18 cellular contexts compared by ENCODE assay signal in the genomic region with DNA sequence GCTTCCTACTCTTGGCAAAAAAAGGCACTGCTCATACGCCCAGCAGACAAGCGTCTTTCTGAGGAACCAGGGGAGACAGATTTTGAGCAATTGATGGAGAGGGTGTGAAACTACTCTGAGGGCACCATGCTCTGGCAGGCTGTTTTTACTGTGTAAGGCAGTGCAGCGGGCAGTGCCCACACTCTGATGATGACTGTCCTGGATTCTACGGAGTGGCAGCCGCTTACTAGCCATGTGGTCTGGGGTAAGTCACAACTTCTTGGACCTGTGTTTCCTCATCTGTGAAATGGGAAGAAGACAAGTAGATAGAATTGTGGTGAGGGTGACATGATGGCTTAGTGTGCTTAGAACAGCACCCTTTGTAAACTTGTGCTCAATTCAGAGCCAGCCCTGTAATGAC. TPM values are rescaled to one million over a fixed set of nuclear protein-coding genes. Genes with fewer than 3 reads are reported as not detected.
DNase-seq lines count a peak whose midpoint lies in the region; ATAC-seq and TF ChIP-seq lines count a peak whose summit lies in the region.
"Had no signal": no experiment of that assay in that cellular context is flagged by ENCODE, and none has a peak within 500 bp of the region (broad histone marks: within the 10 kb centered on the region; RNA-seq: fewer than 3 reads in every experiment).

No MANE protein-coding gene starts in this region.

- H3K23ac ChIP-seq in IMR-90 (ENCODE audit: low read depth, low read length): no peak overlapping the region

- H2BK120ac ChIP-seq in IMR-90 (ENCODE audit: low read depth, low read length): no peak overlapping the region

- no peak for ATAC-seq in IMR-90 (ENCODE audit: low read depth)
- ATAC-seq in activated T-helper 17 cell treated with anti-CD3 and anti-CD28 coated beads, Interleukin-2, amount 50 U/mL, for 72 hours (replicated peaks): no peak
- no peak for ATAC-seq in aorta (ENCODE audit: low FRiP score)
- ATAC-seq: A549, PC-3 had no signal

- no CpG with 5 or more reads among the region's 5 CpGs for WGBS in IMR-90 (ENCODE audit: extremely low coverage in 2 of 2, insufficient read length in 1 of 2), 2 experiments
- 86 to 95% methylated on average over 5 of the region's 5 CpGs for WGBS in aorta, 2 donors

- peaks cover 60% of the 10 kb centered on the region for H3K4me1 Mint-ChIP-seq in glutamatergic neuron (ENCODE audit: low read depth, unreplicated experiment)
- peaks cover 19% of the 10 kb centered on the region for H3K4me1 Mint-ChIP-seq in progenitor cell of endocrine pancreas (ENCODE audit: low read depth)
- H3K4me1 Mint-ChIP-seq in activated T-helper 17 cell treated with anti-CD3 and anti-CD28 coated beads, Interleukin-2, amount 50 U/mL, for 72 hours: no peaks in the 10 kb centered on the region

- H3K79me1 ChIP-seq in IMR-90 (ENCODE audit: low read depth in 1 of 2, low read length in 2 of 2): peaks cover 0 to 11% of the 10 kb centered on the region in 2 experiments; a peak in 1 of 4 replicates

- no peak overlapping the region for H3K4me3 Mint-ChIP-seq in glutamatergic neuron (ENCODE audit: unreplicated experiment)
- H3K4me3 Mint-ChIP-seq in progenitor cell of endocrine pancreas (ENCODE audit: low read depth): no peak overlapping the region
- H3K4me3 Mint-ChIP-seq in activated T-helper 17 cell treated with anti-CD3 and anti-CD28 coated beads, Interleukin-2, amount 50 U/mL, for 72 hours: no peak overlapping the region

- no peak overlapping the region for H4K5ac ChIP-seq in IMR-90 (ENCODE audit: low read depth, low read length)

- H3K14ac ChIP-seq in IMR-90 (replicated peaks; ENCODE audit: low read depth, low read length): 0 out of 2 replicates have a peak overlapping the region, but pooled peaks have one; percentile 0

- H3K9ac ChIP-seq in BLaER1: no peak overlapping the region
- no peak overlapping the region for H3K9ac ChIP-seq in IMR-90 (ENCODE audit: low read depth, low read length)

- peak overlapping the region; percentile 85 for H3K27ac ChIP-seq in BLaER1
- no peak overlapping the region for H3K27ac ChIP-seq in IMR-90 (ENCODE audit: insufficient read depth, low read length)
- H3K27ac ChIP-seq in aorta (ENCODE audit: low read depth in 1 of 2, low read length in 2 of 2): no peak overlapping the region
- H3K27ac ChIP-seq: A549, C4-2B, RWPE1 had no signal

- no peak for TF ChIP-seq RAD21 in IMR-90 (IDR thresholded peaks at IDR 0.05; ENCODE audit: low read length)

- H3K27me3 ChIP-seq in BLaER1 (no peaks in the 10 kb centered on the region), IMR-90 (ENCODE audit: control insufficient read depth, insufficient read depth, low read length) (no peaks in the 10 kb centered on the region), aorta (ENCODE audit: control insufficient read depth in 1 of 2, insufficient read depth in 2 of 2, low read length in 1 of 2) (no peaks in the 10 kb centered on the region)

- no peak overlapping the region for H2BK15ac ChIP-seq in IMR-90 (ENCODE audit: low read depth, low read length)

- H3K27me3 Mint-ChIP-seq in glutamatergic neuron (ENCODE audit: unreplicated experiment): peaks cover 6% of the 10 kb centered on the region
- H3K27me3 Mint-ChIP-seq in progenitor cell of endocrine pancreas: no peaks in the 10 kb centered on the region
- H3K27me3 Mint-ChIP-seq in activated T-helper 17 cell treated with anti-CD3 and anti-CD28 coated beads, Interleukin-2, amount 50 U/mL, for 72 hours: peaks cover 12% of the 10 kb centered on the region

- peak overlapping the region; percentile 37; the same call in 1 of the 2 replicates for H3K18ac ChIP-seq in IMR-90 (ENCODE audit: low read depth, low read length)

- no peaks in the 10 kb centered on the region for H3K9me3 ChIP-seq in BLaER1
- no peaks in the 10 kb centered on the region for H3K9me3 ChIP-seq in IMR-90 (ENCODE audit: control insufficient read depth, insufficient read depth, low read length)
- H3K9me3 ChIP-seq in aorta (ENCODE audit: control insufficient read depth, low read length): no peaks in the 10 kb centered on the region
- H3K9me3 ChIP-seq: A549 had no signal

- TF ChIP-seq POLR2A in IMR-90 (IDR thresholded peaks at IDR 0.05; ENCODE audit: low read depth, low read length): no peak

- peaks cover 13% of the 10 kb centered on the region for H3K9me1 ChIP-seq in IMR-90 (ENCODE audit: insufficient read depth, low read length)

- in situ Hi-C loops in IMR-90 (cut with MboI; ENCODE audit: low sequenced_read_pairs): no loop called here

- intact Hi-C loops in IMR-90 (cut with micrococcal nuclease): no loop called here
- intact Hi-C loops in aorta (cut with DNase I): no loop called here

- peaks cover 8% of the 10 kb centered on the region for H3K36me3 Mint-ChIP-seq in glutamatergic neuron (ENCODE audit: unreplicated experiment)
- H3K36me3 Mint-ChIP-seq in progenitor cell of endocrine pancreas (ENCODE audit: insufficient read depth): peaks cover 7% of the 10 kb centered on the region
- H3K36me3 Mint-ChIP-seq in activated T-helper 17 cell treated with anti-CD3 and anti-CD28 coated beads, Interleukin-2, amount 50 U/mL, for 72 hours (ENCODE audit: low read depth): no peaks in the 10 kb centered on the region

- POLR2A ChIA-PET in IMR-90 (lab: Charles Lee; ENCODE audit: unreplicated experiment): no interaction called here

- H4K8ac ChIP-seq in IMR-90 (ENCODE audit: low read depth in 2 of 2, low read length in 2 of 2): no peak overlapping the region; a peak in 1 of 4 replicates

- H2AK5ac ChIP-seq in IMR-90 (ENCODE audit: low read depth, low read length): peak overlapping the region; percentile 35; the same call in 1 of the 2 replicates

- no peaks in the 10 kb centered on the region for H3K36me3 ChIP-seq in BLaER1
- H3K36me3 ChIP-seq in IMR-90 (ENCODE audit: control insufficient read depth, insufficient read depth, low read length): 0 out of 2 replicates have a peak, but pooled peaks cover 2% of the 10 kb centered on the region
- H3K36me3 ChIP-seq in aorta (ENCODE audit: control insufficient read depth in 1 of 2, insufficient read depth in 2 of 2, low read length in 1 of 2): no peaks in the 10 kb centered on the region

- no peak overlapping the region for H2AK9ac ChIP-seq in IMR-90 (replicated peaks; ENCODE audit: low read depth, low read length, poor library complexity)

- H4K91ac ChIP-seq in IMR-90 (ENCODE audit: insufficient read depth, low read depth, low read length): no peak overlapping the region

- peaks cover 100% of the 10 kb centered on the region for H3K4me1 ChIP-seq in BLaER1
- peaks cover 15% of the 10 kb centered on the region for H3K4me1 ChIP-seq in IMR-90 (ENCODE audit: control insufficient read depth, insufficient read depth, low read length)
- H3K4me1 ChIP-seq in aorta (ENCODE audit: control insufficient read depth in 1 of 2, insufficient read depth in 2 of 2, low read length in 2 of 2): no peaks in the 10 kb centered on the region
- H3K4me1 ChIP-seq: A549 had no signal

- H3K27ac Mint-ChIP-seq in glutamatergic neuron (ENCODE audit: unreplicated experiment): peak overlapping the region; percentile 68
- peak overlapping the region; percentile 73 for H3K27ac Mint-ChIP-seq in progenitor cell of endocrine pancreas
- H3K27ac Mint-ChIP-seq in activated T-helper 17 cell treated with anti-CD3 and anti-CD28 coated beads, Interleukin-2, amount 50 U/mL, for 72 hours: no peak overlapping the region

- H3K4ac ChIP-seq in IMR-90 (ENCODE audit: low read depth, low read length): peak overlapping the region; percentile 22; the same call in 1 of the 2 replicates

- H2BK20ac ChIP-seq in IMR-90 (ENCODE audit: low read depth, low read length): peak overlapping the region; percentile 10; the same call in 1 of the 2 replicates

- H4K20me1 ChIP-seq in BLaER1 (no peaks in the 10 kb centered on the region), IMR-90 (ENCODE audit: insufficient read depth, low read length) (no peaks in the 10 kb centered on the region)

- H3K56ac ChIP-seq in IMR-90 (ENCODE audit: extremely low read depth, insufficient read depth, low read length): no peak overlapping the region

- DNase-seq in IMR-90 (no peak), glutamatergic neuron (no peak), progenitor cell of endocrine pancreas (ENCODE audit: low spot score, unreplicated experiment) (no peak), nucleus accumbens (lab: John Stamatoyannopoulos, UW) (no peak), Kasumi-1 (lab: John Stamatoyannopoulos, UW) (no peak), aorta (no peak)
- DNase-seq: DMS 273 treated with DMSO at 0.1 percent for 48 hours, MM.1S, NCI-H1105, NCI-H1694, NCI-H524, NCI-H82, PC-3 had no signal

- TF ChIP-seq CTCF in IMR-90 (conservative IDR thresholded peaks at IDR 0.05; ENCODE audit: low read depth, low read length): no peak
- TF ChIP-seq CTCF in glutamatergic neuron (IDR thresholded peaks at IDR 0.05; ENCODE audit: partially characterized antibody, unreplicated experiment): no peak
- no peak for TF ChIP-seq CTCF in progenitor cell of endocrine pancreas (IDR thresholded peaks at IDR 0.05; ENCODE audit: unreplicated experiment)

- dilution Hi-C loops in IMR-90 (cut with HindIII; ENCODE audit: low sequenced_read_pairs, unreplicated experiment): no loop called here

- no peak overlapping the region for H2AFZ ChIP-seq in IMR-90 (replicated peaks; ENCODE audit: low read length, poor library complexity)

- peaks cover 16% of the 10 kb centered on the region for H3K9me3 Mint-ChIP-seq in glutamatergic neuron (ENCODE audit: unreplicated experiment)
- no peaks in the 10 kb centered on the region for H3K9me3 Mint-ChIP-seq in progenitor cell of endocrine pancreas (ENCODE audit: low read depth)
- H3K9me3 Mint-ChIP-seq in activated T-helper 17 cell treated with anti-CD3 and anti-CD28 coated beads, Interleukin-2, amount 50 U/mL, for 72 hours: no peaks in the 10 kb centered on the region

- H3K4me3 ChIP-seq in BLaER1: no peak overlapping the region
- no peak overlapping the region for H3K4me3 ChIP-seq in IMR-90 (ENCODE audit: insufficient read depth, low read depth, low read length)
- H3K4me3 ChIP-seq in aorta (ENCODE audit: low read length in 2 of 2): no peak overlapping the region
- H3K4me3 ChIP-seq: A549 had no signal

- H3K4me2 ChIP-seq in BLaER1 (peak overlapping the region; percentile 87), IMR-90 (ENCODE audit: low read depth, low read length) (no peak overlapping the region)
- H3K4me2 ChIP-seq: A549 had no signal

- H2BK5ac ChIP-seq in IMR-90 (ENCODE audit: low read depth, low read length, poor library complexity, severe bottlenecking): no peak overlapping the region

- BruUV-seq in IMR-90 (replicated peaks; lab: Mats Ljungman, UMichigan): no TSS peak

- CTCF ChIA-PET in IMR-90 (lab: Yijun Ruan, JAX): no interaction called here

RNA-seq across cellular contexts. Expression of a gene that starts 38.8 kb away (rescaled TPM):
- total RNA-seq in IMR-90 (2012; rRNA removed) (not detected in 2 replicates), glutamatergic neuron (ENCODE audit: unreplicated experiment) (7.7 TPM), progenitor cell of endocrine pancreas (0.55 TPM in 1 of 2 replicates, not detected in the other), aorta (not detected)
- polyA plus RNA-seq in IMR-90 (2012; rRNA removed) (not detected in 2 replicates), aorta (not detected)
- polyA plus RNA-seq in IMR-90 (2012; cell fraction: cytosol; rRNA removed): not detected in 2 replicates
- polyA plus RNA-seq in IMR-90 (2012; cell fraction: nucleus; rRNA removed; ENCODE audit: low replicate concordance): not detected in 2 replicates
- total RNA-seq in activated T-helper 17 cell treated with anti-CD3 and anti-CD28 coated beads, Interleukin-2, amount 50 U/mL, for 72 hours: under 1 TPM in 1 of 2 donors, not detected in 1; 0.87 TPM
- total RNA-seq: PC-3 had no signal

RNA-seq across cellular contexts. Expression of a gene that starts 44.3 kb away (rescaled TPM):
- total RNA-seq in IMR-90 (2012; rRNA removed) (2.0 and 2.8 TPM in 2 replicates), glutamatergic neuron (ENCODE audit: unreplicated experiment) (123 TPM), progenitor cell of endocrine pancreas (23.1 and 29.0 TPM in 2 replicates), aorta (1 to 10 TPM; 2.6 to 3.5 TPM)
- polyA plus RNA-seq in IMR-90 (2012; rRNA removed) (3.8 and 5.3 TPM in 2 replicates), aorta (under 1 TPM in 1 of 2 donors, not detected in 1; 0.18 TPM)
- 2.4 and 3.1 TPM in 2 replicates for polyA plus RNA-seq in IMR-90 (2012; cell fraction: cytosol; rRNA removed)
- polyA plus RNA-seq in IMR-90 (2012; cell fraction: nucleus; rRNA removed; ENCODE audit: low replicate concordance): 2.2 and 2.7 TPM in 2 replicates
- not detected for total RNA-seq in activated T-helper 17 cell treated with anti-CD3 and anti-CD28 coated beads, Interleukin-2, amount 50 U/mL, for 72 hours
